1 cellular context compared by ENCODE assay signal in the genomic region with DNA sequence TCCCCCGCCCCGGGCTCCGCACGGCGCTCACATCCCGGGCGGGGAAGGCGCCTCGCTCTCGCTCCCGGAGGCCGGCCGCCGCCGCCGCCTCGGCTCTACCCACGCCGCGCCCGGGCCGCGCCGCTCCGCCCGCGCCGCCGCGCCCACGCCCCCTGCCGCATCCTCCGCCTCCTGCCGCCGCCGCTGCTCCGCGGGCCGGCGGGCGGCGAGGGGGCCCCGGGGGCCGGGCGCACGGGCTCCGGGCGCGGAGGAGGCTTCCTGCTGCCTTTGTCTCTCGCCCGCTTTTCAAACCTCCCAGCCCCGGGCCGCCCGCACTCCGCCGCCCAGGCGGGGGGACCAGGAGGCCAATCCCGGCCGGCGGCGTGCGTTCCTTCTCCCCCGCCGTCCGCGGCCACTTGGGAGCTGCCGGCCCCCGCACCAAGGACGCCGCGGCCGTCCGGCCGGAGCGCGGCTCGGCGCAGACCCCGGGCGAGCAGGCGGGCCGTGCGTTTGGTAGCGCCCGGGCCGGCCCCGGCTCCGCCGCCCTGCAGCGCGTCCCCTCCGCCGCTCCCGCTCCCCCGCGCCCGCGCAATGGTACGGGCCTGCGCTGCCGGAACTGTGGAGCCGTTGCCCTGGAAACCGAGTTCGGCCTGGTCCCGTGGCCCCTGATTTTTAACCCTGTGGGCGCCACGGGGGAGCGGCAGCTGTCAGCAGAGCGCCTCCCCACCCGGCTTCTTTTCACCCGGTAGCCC.
TF ChIP-seq lines count a peak whose summit lies in the region.

A gene with protein sequence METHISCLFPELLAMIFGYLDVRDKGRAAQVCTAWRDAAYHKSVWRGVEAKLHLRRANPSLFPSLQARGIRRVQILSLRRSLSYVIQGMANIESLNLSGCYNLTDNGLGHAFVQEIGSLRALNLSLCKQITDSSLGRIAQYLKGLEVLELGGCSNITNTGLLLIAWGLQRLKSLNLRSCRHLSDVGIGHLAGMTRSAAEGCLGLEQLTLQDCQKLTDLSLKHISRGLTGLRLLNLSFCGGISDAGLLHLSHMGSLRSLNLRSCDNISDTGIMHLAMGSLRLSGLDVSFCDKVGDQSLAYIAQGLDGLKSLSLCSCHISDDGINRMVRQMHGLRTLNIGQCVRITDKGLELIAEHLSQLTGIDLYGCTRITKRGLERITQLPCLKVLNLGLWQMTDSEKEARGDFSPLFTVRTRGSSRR (minus strand): TSS at position 287 of the 731 bp plus-strand sequence. CDS start 515 bp downstream, outside the sequence.

TF ChIP-seq in IMR-90, 13 proteins besides CTCF, POLR2A, EP300 and RAD21:
- TF ChIP-seq, protein P1, sequence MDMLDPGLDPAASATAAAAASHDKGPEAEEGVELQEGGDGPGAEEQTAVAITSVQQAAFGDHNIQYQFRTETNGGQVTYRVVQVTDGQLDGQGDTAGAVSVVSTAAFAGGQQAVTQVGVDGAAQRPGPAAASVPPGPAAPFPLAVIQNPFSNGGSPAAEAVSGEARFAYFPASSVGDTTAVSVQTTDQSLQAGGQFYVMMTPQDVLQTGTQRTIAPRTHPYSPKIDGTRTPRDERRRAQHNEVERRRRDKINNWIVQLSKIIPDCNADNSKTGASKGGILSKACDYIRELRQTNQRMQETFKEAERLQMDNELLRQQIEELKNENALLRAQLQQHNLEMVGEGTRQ (IDR thresholded peaks at IDR 0.05; ENCODE audit: low read depth, low read length): peak; percentile 83
- no peak for TF ChIP-seq RFX5 (IDR thresholded peaks at IDR 0.05; ENCODE audit: low read depth, low read length)
- TF ChIP-seq CHD1 (IDR thresholded peaks at IDR 0.05; ENCODE audit: low read depth, low read length): peak; percentile 52; the same call in 1 of the 2 replicates
- TF ChIP-seq BHLHE40 (IDR thresholded peaks at IDR 0.05; ENCODE audit: low read depth, low read length): peak; percentile 79
TF ChIP-seq in IMR-90: peak in this region for 3.
